9 cellular contexts compared by ENCODE assay signal in genomic region chr2:153519260-153519875, GRCh38. TPM values are rescaled to one million over a fixed set of nuclear protein-coding genes. Genes with fewer than 3 reads are reported as not detected.
DNase-seq lines count a peak whose midpoint lies in the region; ATAC-seq and TF ChIP-seq lines count a peak whose summit lies in the region.
"Had no signal": no experiment of that assay in that cellular context is flagged by ENCODE, and none has a peak within 500 bp of the region (broad histone marks: within the 10 kb centered on the region; RNA-seq: fewer than 3 reads in every experiment).

No MANE protein-coding gene starts in this region.

- no peak overlapping the region for H3K27ac Mint-ChIP-seq in chondrocyte (ENCODE audit: unreplicated experiment)
- H3K27ac Mint-ChIP-seq in memory B cell, result no peak overlapping the region
- H3K27ac Mint-ChIP-seq in stimulated activated naive B cell treated with anti-CD40 and anti-IgM and Interleukin-4, amounts not matched to agents 10 μg/mL and 1 μg/mL and 100 μg/mL, for 72 hours, result no peak overlapping the region

- no peaks in the 10 kb centered on the region; the same call in 1 of the 2 replicates for H3K9me3 ChIP-seq in AG04450 (ENCODE audit: control insufficient read depth, insufficient read depth, low read length)

- TF ChIP-seq CTCF in AG04450 (IDR thresholded peaks at IDR 0.05; ENCODE audit: low read depth, low read length), result peak; percentile 60
- peak; percentile 53; the same call in 1 of the 2 replicates for TF ChIP-seq CTCF in GM12875 (IDR thresholded peaks at IDR 0.05; ENCODE audit: borderline replicate concordance, insufficient read depth, low read depth, low read length)
- peak; percentile 92 for TF ChIP-seq CTCF in chondrocyte (IDR thresholded peaks at IDR 0.05)

- CTCF ChIA-PET in AG04450 (lab: Charles Lee), result interaction anchor here (0.8 to 2.8 kb wide), 6 partner anchors 9 to 1481 kb away, joined by 3 to 15 read pairs (median 3); no protein-coding TSS in a partner anchor

- H3K36me3 Mint-ChIP-seq in chondrocyte (ENCODE audit: low read depth) (no peaks in the 10 kb centered on the region), memory B cell (no peaks in the 10 kb centered on the region)
- H3K36me3 Mint-ChIP-seq in stimulated activated naive B cell treated with anti-CD40 and anti-IgM and Interleukin-4, amounts not matched to agents 10 μg/mL and 1 μg/mL and 100 μg/mL, for 72 hours, result no peaks in the 10 kb centered on the region

- peaks cover 2% of the 10 kb centered on the region for H3K9me3 Mint-ChIP-seq in chondrocyte (ENCODE audit: low read depth)
- H3K9me3 Mint-ChIP-seq in memory B cell, result no peaks in the 10 kb centered on the region
- no peaks in the 10 kb centered on the region for H3K9me3 Mint-ChIP-seq in stimulated activated naive B cell treated with anti-CD40 and anti-IgM and Interleukin-4, amounts not matched to agents 10 μg/mL and 1 μg/mL and 100 μg/mL, for 72 hours

- ATAC-seq in memory B cell (ENCODE audit: low read depth), result no peak
- no peak for ATAC-seq in stimulated activated naive B cell treated with anti-CD40 and anti-IgM and Interleukin-4, amounts not matched to agents 10 μg/mL and 1 μg/mL and 100 μg/mL, for 72 hours (replicated peaks)

- no peak overlapping the region for H3K4me3 Mint-ChIP-seq in chondrocyte (ENCODE audit: unreplicated experiment)
- H3K4me3 Mint-ChIP-seq in memory B cell, result no peak overlapping the region
- H3K4me3 Mint-ChIP-seq in stimulated activated naive B cell treated with anti-CD40 and anti-IgM and Interleukin-4, amounts not matched to agents 10 μg/mL and 1 μg/mL and 100 μg/mL, for 72 hours, result no peak overlapping the region

- POLR2A ChIA-PET in AG04450 (lab: Yijun Ruan, JAX), result no interaction called here

- H3K27me3 Mint-ChIP-seq in chondrocyte (ENCODE audit: low read depth) (peaks cover 20% of the 10 kb centered on the region), memory B cell (peaks cover 1% of the 10 kb centered on the region)
- H3K27me3 Mint-ChIP-seq in stimulated activated naive B cell treated with anti-CD40 and anti-IgM and Interleukin-4, amounts not matched to agents 10 μg/mL and 1 μg/mL and 100 μg/mL, for 72 hours, result no peaks in the 10 kb centered on the region

- no peak overlapping the region for H3K27ac ChIP-seq in AG04450 (ENCODE audit: low read depth, low read length)
- H3K27ac ChIP-seq: skin epidermis had no signal

- H3K4me3 ChIP-seq in AG04450 (ENCODE audit: low read depth, low read length) (no peak overlapping the region), GM12875 (ENCODE audit: low read depth, low read length) (no peak overlapping the region)
- H3K4me3 ChIP-seq: skin epidermis had no signal

- no peaks in the 10 kb centered on the region for H3K4me1 Mint-ChIP-seq in chondrocyte (ENCODE audit: low read depth)
- H3K4me1 Mint-ChIP-seq in memory B cell, result no peaks in the 10 kb centered on the region
- H3K4me1 Mint-ChIP-seq in stimulated activated naive B cell treated with anti-CD40 and anti-IgM and Interleukin-4, amounts not matched to agents 10 μg/mL and 1 μg/mL and 100 μg/mL, for 72 hours, result no peaks in the 10 kb centered on the region

- DNase-seq in AG04450 (ENCODE audit: low read depth, low spot score) (peak; percentile 2), NCI-H1105 treated with DMSO at 0.1 percent for 48 hours (lab: John Stamatoyannopoulos, UW) (peak; percentile 58), UCSD-AML1 (lab: John Stamatoyannopoulos, UW; ENCODE audit: unreplicated experiment) (peak; percentile 33), chondrocyte (ENCODE audit: low spot score) (no peak), memory B cell (ENCODE audit: low spot score in 2 of 2) (peak; percentile 23 to 34), GOT3 (lab: John Stamatoyannopoulos, UW) (no peak)
- peak; percentile 4 for DNase-seq in stimulated activated naive B cell treated with anti-CD40 and anti-IgM and Interleukin-4, amounts not matched to agents 10 μg/mL and 1 μg/mL and 100 μg/mL, for 72 hours

- H3K27me3 ChIP-seq in AG04450 (ENCODE audit: control insufficient read depth, insufficient read depth, low read length), result no peaks in the 10 kb centered on the region

RNA-seq across cellular contexts. Expression of gene RPRM, which starts 40.8 kb away (rescaled TPM):
- polyA plus RNA-seq in AG04450 (2011; rRNA removed), result not detected in 2 replicates
- polyA minus RNA-seq in AG04450 (2011; rRNA and poly(A)+ RNA removed), result not detected in 2 replicates
- total RNA-seq in chondrocyte, result not detected in 3 replicates

Comparison
In these comparisons a context has a peak if more than half of its experiments do, and no peak if none do; other contexts are left out.
1. DNase-seq: peak in AG04450 (single experiment), NCI-H1105 treated with DMSO at 0.1 percent for 48 hours (single experiment), UCSD-AML1 (single experiment), memory B cell (2 of 2) and stimulated activated naive B cell treated with anti-CD40 and anti-IgM and Interleukin-4, amounts not matched to agents 10 μg/mL and 1 μg/mL and 100 μg/mL, for 72 hours (single experiment); none in chondrocyte (single experiment) and GOT3 (single experiment).
2. Peak in every context shown above with its lines, with median percentiles within 50 percentile points of each other: CTCF ChIP-seq.